Comparison of ENCODE assay signal across 8 cellular contexts in genomic region chr5:36152324-36153298, GRCh38.
DNase-seq lines count a peak whose midpoint lies in the region; ATAC-seq and TF ChIP-seq lines count a peak whose summit lies in the region.

No MANE protein-coding gene starts in this region.

- H3K9me3 ChIP-seq in iPS-20b (ENCODE audit: insufficient read depth, low read depth, low read length): no peaks in the 10 kb centered on the region

- peaks cover 36% of the 10 kb centered on the region for H3K36me3 Mint-ChIP-seq in stimulated activated memory B cell treated with anti-CD40 and anti-IgM and Interleukin-4, amounts not matched to agents 10 μg/mL and 1 μg/mL and 100 μg/mL, for 72 hours

- peaks cover 54% of the 10 kb centered on the region for H3K4me1 Mint-ChIP-seq in stimulated activated memory B cell treated with anti-CD40 and anti-IgM and Interleukin-4, amounts not matched to agents 10 μg/mL and 1 μg/mL and 100 μg/mL, for 72 hours

- no peaks in the 10 kb centered on the region for H3K27me3 Mint-ChIP-seq in stimulated activated memory B cell treated with anti-CD40 and anti-IgM and Interleukin-4, amounts not matched to agents 10 μg/mL and 1 μg/mL and 100 μg/mL, for 72 hours

- peak; percentile 1 for ATAC-seq in GM18511 (IDR thresholded peaks at IDR 0.05; ENCODE audit: unreplicated experiment)
- no peak for ATAC-seq in stimulated activated memory B cell treated with anti-CD40 and anti-IgM and Interleukin-4, amounts not matched to agents 10 μg/mL and 1 μg/mL and 100 μg/mL, for 72 hours

- H3K27ac Mint-ChIP-seq in stimulated activated memory B cell treated with anti-CD40 and anti-IgM and Interleukin-4, amounts not matched to agents 10 μg/mL and 1 μg/mL and 100 μg/mL, for 72 hours: peak overlapping the region; percentile 87

- H3K4me3 Mint-ChIP-seq in stimulated activated memory B cell treated with anti-CD40 and anti-IgM and Interleukin-4, amounts not matched to agents 10 μg/mL and 1 μg/mL and 100 μg/mL, for 72 hours: peak overlapping the region; percentile 95

- no peak for TF ChIP-seq CTCF in LNCaP clone FGC (IDR thresholded peaks at IDR 0.05; ENCODE audit: control insufficient read depth, extremely low read depth, insufficient read depth)

- H3K4me1 ChIP-seq in iPS-20b (ENCODE audit: insufficient read depth, low read length): peaks cover 6% of the 10 kb centered on the region; the same call in 1 of the 2 replicates

- H3K9me3 Mint-ChIP-seq in stimulated activated memory B cell treated with anti-CD40 and anti-IgM and Interleukin-4, amounts not matched to agents 10 μg/mL and 1 μg/mL and 100 μg/mL, for 72 hours: no peaks in the 10 kb centered on the region

- DNase-seq in AML-193 (lab: John Stamatoyannopoulos, UW) (peak; percentile 6 to 7), LNCaP clone FGC (ENCODE audit: low read depth) (no peak), SKM-1 (lab: John Stamatoyannopoulos, UW; ENCODE audit: unreplicated experiment) (no peak)
- no peak for DNase-seq in stimulated activated naive CD4-positive, alpha-beta T cell treated with Interleukin-2 at 50 U/mL for 16 hours (lab: John Stamatoyannopoulos, UW)

- no peaks in the 10 kb centered on the region for H3K27me3 ChIP-seq in iPS-20b (ENCODE audit: insufficient read depth, low read length)

- peaks cover 43% of the 10 kb centered on the region for H3K36me3 ChIP-seq in iPS-20b (ENCODE audit: insufficient read depth, low read depth, low read length)

- H3K4me3 ChIP-seq in LNCaP clone FGC (ENCODE audit: low read depth, low read length): peak overlapping the region; percentile 87
- H3K4me3 ChIP-seq in iPS-20b (ENCODE audit: low read length): peak overlapping the region; percentile 100

- peak overlapping the region; percentile 61 for H3K27ac ChIP-seq in angular gyrus (ENCODE audit: low read depth, low read length)
- H3K27ac ChIP-seq in iPS-20b (ENCODE audit: low read length): peak overlapping the region; percentile 20

- H3K9ac ChIP-seq in iPS-20b (ENCODE audit: low read depth, low read length): peak overlapping the region; percentile 99

Comparison
In these comparisons a context has a peak if more than half of its experiments do, and no peak if none do; other contexts are left out.
1. DNase-seq: peak in AML-193 (2 of 2); none in LNCaP clone FGC (single experiment), stimulated activated naive CD4-positive, alpha-beta T cell treated with Interleukin-2 at 50 U/mL for 16 hours (single experiment) and SKM-1 (single experiment).